16 cellular contexts compared by ENCODE assay signal in the genomic region with DNA sequence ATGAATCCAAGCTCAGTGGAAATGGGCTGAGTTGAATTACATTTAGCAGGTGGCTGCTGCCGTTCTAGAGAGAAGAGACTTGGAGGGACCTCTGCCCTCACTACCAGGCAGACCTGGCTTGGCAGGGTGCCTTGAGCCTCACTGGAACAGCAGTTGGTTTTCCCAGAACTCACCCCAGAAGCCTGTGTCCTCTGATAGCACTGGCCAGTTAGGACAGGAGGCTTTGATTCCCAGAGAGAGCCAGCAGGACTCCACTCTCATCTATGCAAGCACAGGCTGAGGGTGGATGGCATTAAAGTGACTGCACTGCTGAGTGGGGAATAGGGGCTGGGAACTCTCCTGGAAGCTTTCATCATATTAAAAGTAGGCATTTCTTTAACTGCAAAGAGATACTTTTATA. TPM values are rescaled to one million over a fixed set of nuclear protein-coding genes. Genes with fewer than 3 reads are reported as not detected.
A peak's percentile ranks its signal among the peaks of the same experiment; 100 is the strongest.
DNase-seq lines count a peak whose midpoint lies in the region; ATAC-seq, FAIRE-seq and TF ChIP-seq lines count a peak whose summit lies in the region.
"Had no signal": no experiment of that assay in that cellular context is flagged by ENCODE, and none has a peak within 500 bp of the region (broad histone marks: within the 10 kb centered on the region; RNA-seq: fewer than 3 reads in every experiment).

No MANE protein-coding gene starts in this region.

- H3K9me3 ChIP-seq in left ventricle myocardium inferior (replicated peaks) (no peaks in the 10 kb centered on the region), small intestine (ENCODE audit: control insufficient read depth, low read depth) (no peaks in the 10 kb centered on the region)
- H3K9me3 ChIP-seq: ascending aorta, HAP-1, testis had no signal

- no peaks in the 10 kb centered on the region for H3K27me3 ChIP-seq in left ventricle myocardium inferior (ENCODE audit: low read depth)
- H3K27me3 ChIP-seq in small intestine (ENCODE audit: control insufficient read depth in 2 of 2, insufficient read depth in 2 of 2, low read length in 2 of 2): no peaks in the 10 kb centered on the region
- H3K27me3 ChIP-seq: ascending aorta, testis had no signal

- H3K4me1 ChIP-seq in left ventricle myocardium inferior (peaks cover 15% of the 10 kb centered on the region), small intestine (ENCODE audit: control insufficient read depth in 2 of 2, insufficient read depth in 1 of 2, low read depth in 1 of 2, low read length in 1 of 2) (no peaks in the 10 kb centered on the region)
- H3K4me1 ChIP-seq: ascending aorta, HAP-1, testis had no signal

- intact Hi-C loops in activated T-helper 1 cell treated with anti-CD3 and anti-CD28 coated beads, Interleukin-12 subunit alpha, Interleukin-12 subunit beta, Interleukin-2, Interleukin-4 antibody, amounts not matched to agents 30 ng/mL and 10 ng/mL and 1 ng/mL, durations not matched to agents 14 hours and 24 hours and 36 hours (cut with micrococcal nuclease): no loop called here
- intact Hi-C loops in left ventricle myocardium inferior (cut with micrococcal nuclease): no loop called here

- no peak for FAIRE-seq in small intestine (lab: Jason Lieb, UNC)

- no peak overlapping the region for H3K4me3 ChIP-seq in left ventricle myocardium inferior
- no peak overlapping the region for H3K4me3 ChIP-seq in small intestine (ENCODE audit: low read depth in 1 of 2, low read length in 2 of 2)
- H3K4me3 ChIP-seq: ascending aorta, HAP-1, testis had no signal

- DNase-seq in HuH-7 (ENCODE audit: low spot score): peak; percentile 23
- DNase-seq in activated T-helper 1 cell treated with anti-CD3 and anti-CD28 coated beads, Interleukin-12 subunit alpha, Interleukin-12 subunit beta, Interleukin-2, Interleukin-4 antibody, amounts not matched to agents 30 ng/mL and 10 ng/mL and 1 ng/mL, durations not matched to agents 14 hours and 24 hours and 36 hours (ENCODE audit: low spot score): no peak
- peak; percentile 26 for DNase-seq in left ventricle myocardium inferior
- peak; percentile 77 for DNase-seq in small intestine
- DNase-seq in NCI-H1694 (lab: John Stamatoyannopoulos, UW): no peak
- DNase-seq in activated CD4-positive, alpha-beta T cell treated with anti-CD3 and anti-CD28 coated beads, Interleukin-2, amount 50 U/mL, for 48 hours: no peak
- DNase-seq: activated effector memory CD4-positive, alpha-beta T cell treated with Interleukin-2 at 50 U/mL for 16 hours; DMS79 treated with DMSO at 0.1 percent for 48 hours; effector memory CD8-positive, alpha-beta T cell; posterior cingulate gyrus; testis had no signal

- H3K27me3 Mint-ChIP-seq in activated T-helper 1 cell treated with anti-CD3 and anti-CD28 coated beads, Interleukin-12 subunit alpha, Interleukin-12 subunit beta, Interleukin-2, Interleukin-4 antibody, amounts not matched to agents 30 ng/mL and 10 ng/mL and 1 ng/mL, durations not matched to agents 14 hours and 24 hours and 36 hours (ENCODE audit: insufficient read depth): no peaks in the 10 kb centered on the region
- H3K27me3 Mint-ChIP-seq: B cell; effector memory CD8-positive, alpha-beta T cell had no signal

- H3K9me3 Mint-ChIP-seq in activated T-helper 1 cell treated with anti-CD3 and anti-CD28 coated beads, Interleukin-12 subunit alpha, Interleukin-12 subunit beta, Interleukin-2, Interleukin-4 antibody, amounts not matched to agents 30 ng/mL and 10 ng/mL and 1 ng/mL, durations not matched to agents 14 hours and 24 hours and 36 hours: no peaks in the 10 kb centered on the region
- H3K9me3 Mint-ChIP-seq: effector memory CD8-positive, alpha-beta T cell had no signal

- H3K36me3 Mint-ChIP-seq in activated T-helper 1 cell treated with anti-CD3 and anti-CD28 coated beads, Interleukin-12 subunit alpha, Interleukin-12 subunit beta, Interleukin-2, Interleukin-4 antibody, amounts not matched to agents 30 ng/mL and 10 ng/mL and 1 ng/mL, durations not matched to agents 14 hours and 24 hours and 36 hours (ENCODE audit: low read depth): peaks cover 11% of the 10 kb centered on the region

- 0 to 64% (median 15%) methylated on average over 1 of the region's 1 CpG for WGBS in small intestine, 3 donors

- H3K27ac Mint-ChIP-seq in activated T-helper 1 cell treated with anti-CD3 and anti-CD28 coated beads, Interleukin-12 subunit alpha, Interleukin-12 subunit beta, Interleukin-2, Interleukin-4 antibody, amounts not matched to agents 30 ng/mL and 10 ng/mL and 1 ng/mL, durations not matched to agents 14 hours and 24 hours and 36 hours: peak overlapping the region; percentile 23
- H3K27ac Mint-ChIP-seq: B cell had no signal

- H3K36me3 ChIP-seq in left ventricle myocardium inferior (peaks cover 50% of the 10 kb centered on the region), small intestine (ENCODE audit: control insufficient read depth in 2 of 2, insufficient read depth in 2 of 2, low read length in 2 of 2) (peaks cover 4% of the 10 kb centered on the region in 2 donors)

- no peak for ATAC-seq in GM19328 (IDR thresholded peaks at IDR 0.05; ENCODE audit: unreplicated experiment)
- no peak for ATAC-seq in HG02885 (IDR thresholded peaks at IDR 0.05; ENCODE audit: poor library complexity, unreplicated experiment)
- ATAC-seq: effector memory CD8-positive, alpha-beta T cell had no signal

- TF ChIP-seq CTCF in left ventricle myocardium inferior (IDR thresholded peaks at IDR 0.05; ENCODE audit: borderline replicate concordance): no peak

- H3K4me3 Mint-ChIP-seq in activated T-helper 1 cell treated with anti-CD3 and anti-CD28 coated beads, Interleukin-12 subunit alpha, Interleukin-12 subunit beta, Interleukin-2, Interleukin-4 antibody, amounts not matched to agents 30 ng/mL and 10 ng/mL and 1 ng/mL, durations not matched to agents 14 hours and 24 hours and 36 hours: no peak overlapping the region
- H3K4me3 Mint-ChIP-seq: B cell; effector memory CD8-positive, alpha-beta T cell had no signal

- no peaks in the 10 kb centered on the region for H3K4me1 Mint-ChIP-seq in activated T-helper 1 cell treated with anti-CD3 and anti-CD28 coated beads, Interleukin-12 subunit alpha, Interleukin-12 subunit beta, Interleukin-2, Interleukin-4 antibody, amounts not matched to agents 30 ng/mL and 10 ng/mL and 1 ng/mL, durations not matched to agents 14 hours and 24 hours and 36 hours (ENCODE audit: low read depth)
- H3K4me1 Mint-ChIP-seq: B cell had no signal

- H3K27ac ChIP-seq in left ventricle myocardium inferior (replicated peaks): no peak overlapping the region
- H3K27ac ChIP-seq in small intestine (ENCODE audit: low read depth in 1 of 2, low read length in 1 of 2): peak overlapping the region; percentile 76 to 90
- H3K27ac ChIP-seq: ascending aorta, testis had no signal

RNA-seq across cellular contexts. Expression of a gene that starts 54.8 kb away (rescaled TPM):
- 29.7 and 30.2 TPM in 2 replicates for total RNA-seq in activated T-helper 1 cell treated with anti-CD3 and anti-CD28 coated beads, Interleukin-12 subunit alpha, Interleukin-12 subunit beta, Interleukin-2, Interleukin-4 antibody, amounts not matched to agents 30 ng/mL and 10 ng/mL and 1 ng/mL, durations not matched to agents 14 hours and 24 hours and 36 hours
- 9.9 TPM for total RNA-seq in left ventricle myocardium inferior
- polyA plus RNA-seq in small intestine: 1 to 10 TPM; 6.8 to 9.8 (median 8.3) TPM

RNA-seq across cellular contexts. Expression of a gene that starts 55.5 kb away (rescaled TPM):
- total RNA-seq in activated T-helper 1 cell treated with anti-CD3 and anti-CD28 coated beads, Interleukin-12 subunit alpha, Interleukin-12 subunit beta, Interleukin-2, Interleukin-4 antibody, amounts not matched to agents 30 ng/mL and 10 ng/mL and 1 ng/mL, durations not matched to agents 14 hours and 24 hours and 36 hours: 65.9 and 69.1 TPM in 2 replicates
- total RNA-seq in left ventricle myocardium inferior: 94.2 TPM
- 10 to 100 TPM; 42.2 to 49.2 (median 44.7) TPM for polyA plus RNA-seq in small intestine

Comparison
In these comparisons a context has a peak if more than half of its experiments do, and no peak if none do; other contexts are left out.
1. DNase-seq: peak in HuH-7 (single experiment), left ventricle myocardium inferior (single experiment) and small intestine (single experiment); none in activated T-helper 1 cell treated with anti-CD3 and anti-CD28 coated beads, Interleukin-12 subunit alpha, Interleukin-12 subunit beta, Interleukin-2, Interleukin-4 antibody, amounts not matched to agents 30 ng/mL and 10 ng/mL and 1 ng/mL, durations not matched to agents 14 hours and 24 hours and 36 hours (single experiment), NCI-H1694 (single experiment) and activated CD4-positive, alpha-beta T cell treated with anti-CD3 and anti-CD28 coated beads, Interleukin-2, amount 50 U/mL, for 48 hours (0 of 2).